In genomic region chr14:21298358-21298757, GRCh38 we compare ENCODE assay signal across 31 cellular contexts. TPM values are rescaled to one million over a fixed set of nuclear protein-coding genes. Genes with fewer than 3 reads are reported as not detected.
"Had no signal": no experiment of that assay in that cellular context is flagged by ENCODE, and none has a peak within 500 bp of the region (broad histone marks: within the 10 kb centered on the region; RNA-seq: fewer than 3 reads in every experiment).

No MANE protein-coding gene starts in this region.

- H3K9me3 Mint-ChIP-seq: dendritic cell treated with granulocyte-macrophage colony-stimulating factor and Interleukin-4, amounts not matched to agents 40 ng/mL and 50 ng/mL, for 4 days; endodermal cell; memory B cell; mesothelial cell of epicardium; naive B cell; natural killer cell treated with Interleukin-12 subunit alpha and Interleukin-12 subunit beta and Interleukin-15 and Interleukin-18, amount 100 ng/mL, for 72 hours; neural crest cell; stimulated activated naive B cell treated with anti-CD40 and anti-IgM and Interleukin-4, amounts not matched to agents 10 μg/mL and 1 μg/mL and 100 μg/mL, for 72 hours; stimulated activated naive CD8-positive, alpha-beta T cell treated with anti-CD3 and anti-CD28 coated beads, Interleukin-15, Interleukin-2, amounts not matched to agents 100 ng/mL and 50 ng/mL, for 24 hours had no signal

- ATAC-seq: foreskin keratinocyte; gastroesophageal sphincter; heart left ventricle; left lobe of liver; mucosa of descending colon; natural killer cell treated with Interleukin-12 subunit alpha and Interleukin-12 subunit beta and Interleukin-15 and Interleukin-18, amount 100 ng/mL, for 72 hours; stimulated activated naive B cell treated with anti-CD40 and anti-IgM and Interleukin-4, amounts not matched to agents 10 μg/mL and 1 μg/mL and 100 μg/mL, for 72 hours; upper lobe of right lung had no signal

- H3K4me3 ChIP-seq: colonic mucosa, esophagus muscularis mucosa, gastroesophageal sphincter, heart left ventricle, hepatocyte, lung, mucosa of descending colon, sigmoid colon, thoracic aorta, tibial nerve, upper lobe of right lung, uterus had no signal

- H3K4me1 ChIP-seq: foreskin keratinocyte, parathyroid adenoma, uterus had no signal

- H3K27me3 Mint-ChIP-seq: naive B cell; stimulated activated naive B cell treated with anti-CD40 and anti-IgM and Interleukin-4, amounts not matched to agents 10 μg/mL and 1 μg/mL and 100 μg/mL, for 72 hours had no signal

- H3K4me2 ChIP-seq: hepatocyte had no signal

- H3K9me3 ChIP-seq: colonic mucosa, esophagus muscularis mucosa, gastroesophageal sphincter, heart left ventricle, mucosa of descending colon, neutrophil, sigmoid colon, thoracic aorta, tibial nerve, upper lobe of right lung, uterus had no signal

- H3K27me3 ChIP-seq: colonic mucosa, hepatocyte, tibial nerve had no signal

- H3K36me3 Mint-ChIP-seq: mesothelial cell of epicardium; naive B cell; natural killer cell treated with Interleukin-12 subunit alpha and Interleukin-12 subunit beta and Interleukin-15 and Interleukin-18, amount 100 ng/mL, for 72 hours; stimulated activated naive B cell treated with anti-CD40 and anti-IgM and Interleukin-4, amounts not matched to agents 10 μg/mL and 1 μg/mL and 100 μg/mL, for 72 hours had no signal

- H3K9ac ChIP-seq: parathyroid adenoma had no signal

- H3K27ac Mint-ChIP-seq: dendritic cell treated with granulocyte-macrophage colony-stimulating factor and Interleukin-4, amounts not matched to agents 40 ng/mL and 50 ng/mL, for 4 days; endodermal cell; memory B cell; mesothelial cell of epicardium; natural killer cell treated with Interleukin-12 subunit alpha and Interleukin-12 subunit beta and Interleukin-15 and Interleukin-18, amount 100 ng/mL, for 72 hours; progenitor cell of endocrine pancreas; stimulated activated naive B cell treated with anti-CD40 and anti-IgM and Interleukin-4, amounts not matched to agents 10 μg/mL and 1 μg/mL and 100 μg/mL, for 72 hours; stimulated activated naive CD8-positive, alpha-beta T cell treated with anti-CD3 and anti-CD28 coated beads, Interleukin-15, Interleukin-2, amounts not matched to agents 100 ng/mL and 50 ng/mL, for 24 hours had no signal

- H3K36me3 ChIP-seq: colonic mucosa, esophagus muscularis mucosa, gastroesophageal sphincter, heart left ventricle, neutrophil, sigmoid colon, thoracic aorta, tibial nerve, upper lobe of right lung, uterus had no signal

- H2AFZ ChIP-seq: hepatocyte, parathyroid adenoma had no signal

- FAIRE-seq: kidney had no signal

- H3K4me3 Mint-ChIP-seq: dendritic cell treated with granulocyte-macrophage colony-stimulating factor and Interleukin-4, amounts not matched to agents 40 ng/mL and 50 ng/mL, for 4 days; endodermal cell; memory B cell; mesothelial cell of epicardium; natural killer cell treated with Interleukin-12 subunit alpha and Interleukin-12 subunit beta and Interleukin-15 and Interleukin-18, amount 100 ng/mL, for 72 hours; neural crest cell; stimulated activated naive B cell treated with anti-CD40 and anti-IgM and Interleukin-4, amounts not matched to agents 10 μg/mL and 1 μg/mL and 100 μg/mL, for 72 hours; stimulated activated naive CD8-positive, alpha-beta T cell treated with anti-CD3 and anti-CD28 coated beads, Interleukin-15, Interleukin-2, amounts not matched to agents 100 ng/mL and 50 ng/mL, for 24 hours had no signal

- H3K79me2 ChIP-seq: hepatocyte, parathyroid adenoma had no signal

- H3K27ac ChIP-seq: colonic mucosa, esophagus muscularis mucosa, foreskin keratinocyte, gastroesophageal sphincter, heart left ventricle, hepatocyte, neutrophil, parathyroid adenoma, sigmoid colon, thoracic aorta, tibial nerve, upper lobe of right lung, uterus had no signal

- DNase-seq: colonic mucosa; effector CD8-positive, alpha-beta T cell; endodermal cell; foreskin keratinocyte; heart left ventricle; kidney; mucosa of descending colon; naive B cell; sigmoid colon; stimulated activated CD4-positive, alpha-beta T cell treated with anti-CD3 and anti-CD28 coated beads, Interleukin-2, amount 100 ng/mL, for 24 hours; stimulated activated naive B cell treated with anti-CD40 and anti-IgM and Interleukin-4, amounts not matched to agents 10 μg/mL and 1 μg/mL and 100 μg/mL, for 72 hours; upper lobe of right lung; uterus had no signal

RNA-seq across cellular contexts. Expression of gene RPGRIP1, which starts 18.5 kb away (rescaled TPM):
- total RNA-seq: epithelial cell of proximal tubule, esophagus muscularis mucosa, foreskin keratinocyte, neural crest cell, skeletal muscle tissue, thoracic aorta had no signal
- polyA plus RNA-seq: foreskin keratinocyte, hepatocyte had no signal
